Comparison of ENCODE assay signal across 20 cellular contexts in genomic region chr9:127319366-127320121, GRCh38. TPM values are rescaled to one million over a fixed set of nuclear protein-coding genes. Genes with fewer than 3 reads are reported as not detected.
DNase-seq lines count a peak whose midpoint lies in the region; ATAC-seq, FAIRE-seq and TF ChIP-seq lines count a peak whose summit lies in the region.
"Had no signal": no experiment of that assay in that cellular context is flagged by ENCODE, and none has a peak within 500 bp of the region (broad histone marks: within the 10 kb centered on the region; RNA-seq: fewer than 3 reads in every experiment).

No MANE protein-coding gene starts in this region.

- DNase-seq in cardiac muscle cell (ENCODE audit: low read depth in 1 of 2, low spot score in 1 of 2) = no peak
- DNase-seq in left cardiac atrium = no peak
- DNase-seq in MV-4-11 (lab: John Stamatoyannopoulos, UW) = peak; percentile 86
- no peak for DNase-seq in thoracic aorta (ENCODE audit: low spot score)
- no peak for DNase-seq in frontal cortex (ENCODE audit: low spot score in 2 of 2)
- DNase-seq in kidney tubule cell (ENCODE audit: low spot score) = no peak
- DNase-seq: activated naive CD4-positive, alpha-beta T cell; activated T-cell treated with anti-CD3 and anti-CD28 coated beads for 4 hours; cerebellar nuclear complex; H7; midbrain; NCI-H2107; NCI-H524 treated with DMSO at 0.1 percent for 48 hours; PC-3; stimulated activated CD4-positive, alpha-beta T cell treated with anti-CD3 and anti-CD28 coated beads, Interleukin-12 subunit alpha, Interleukin-12 subunit beta, amount 100 ng/mL, for 4 hours; thyroid gland had no signal

- peaks cover 15% of the 10 kb centered on the region for H3K4me1 ChIP-seq in cardiac muscle cell (ENCODE audit: low read depth)
- peaks cover 33 to 49% of the 10 kb centered on the region in 2 donors for H3K4me1 ChIP-seq in thoracic aorta (ENCODE audit: control insufficient read depth in 1 of 2, low read depth in 2 of 2)

- H3K27me3 ChIP-seq in cardiac muscle cell = no peaks in the 10 kb centered on the region
- no peaks in the 10 kb centered on the region for H3K27me3 ChIP-seq in thoracic aorta (replicated peaks; ENCODE audit: insufficient read depth)
- H3K27me3 ChIP-seq: thyroid gland had no signal

- peak; percentile 69 for FAIRE-seq in endometrium (lab: Jason Lieb, UNC)
- FAIRE-seq in frontal cortex (lab: Jason Lieb, UNC) = no peak
- FAIRE-seq: A549 had no signal

- intact Hi-C loops in left cardiac atrium (cut with DNase I) = no loop called here

- no peaks in the 10 kb centered on the region for H3K36me3 ChIP-seq in cardiac muscle cell
- peaks cover 5% of the 10 kb centered on the region for H3K36me3 ChIP-seq in thoracic aorta
- H3K36me3 ChIP-seq: thyroid gland had no signal

- H3K27ac ChIP-seq in cardiac muscle cell = peak overlapping the region; percentile 52
- H3K27ac ChIP-seq in thoracic aorta = peak overlapping the region; percentile 43 to 65
- H3K27ac ChIP-seq: A549, C4-2B, thyroid gland had no signal

- TF ChIP-seq CTCF in cardiac muscle cell (IDR thresholded peaks at IDR 0.05; ENCODE audit: low read depth, low read length) (no peak), thoracic aorta (IDR thresholded peaks at IDR 0.05) (no peak)

- H3K9me3 ChIP-seq in cardiac muscle cell (ENCODE audit: low read depth) (no peaks in the 10 kb centered on the region), thoracic aorta (no peaks in the 10 kb centered on the region)
- H3K9me3 ChIP-seq: A549, thyroid gland had no signal

- H3K4me3 ChIP-seq in cardiac muscle cell (no peak overlapping the region), thoracic aorta (no peak overlapping the region)
- H3K4me3 ChIP-seq: A549, thyroid gland had no signal

- no peak for ATAC-seq in left cardiac atrium
- no peak for ATAC-seq in thoracic aorta (ENCODE audit: insufficient number of reproducible peaks, low FRiP score, low read depth)
- no peak for ATAC-seq in HG02885 (IDR thresholded peaks at IDR 0.05; ENCODE audit: poor library complexity, unreplicated experiment)
- ATAC-seq: A549, PC-3 had no signal

RNA-seq across cellular contexts. Expression of gene GARNL3, which starts 55.0 kb away (rescaled TPM):
- 27.4 and 34.2 TPM in 2 replicates for total RNA-seq in cardiac muscle cell
- polyA plus RNA-seq in cardiac muscle cell = 24.8 and 35.6 TPM in 2 replicates
- total RNA-seq in left cardiac atrium = 10 to 100 TPM; 10.0 to 11.2 TPM
- total RNA-seq in thoracic aorta = 10 to 100 TPM; 59.3 to 63.4 TPM
- total RNA-seq in frontal cortex = 59.1 TPM
